23 cellular contexts compared by ENCODE assay signal in the genomic region with DNA sequence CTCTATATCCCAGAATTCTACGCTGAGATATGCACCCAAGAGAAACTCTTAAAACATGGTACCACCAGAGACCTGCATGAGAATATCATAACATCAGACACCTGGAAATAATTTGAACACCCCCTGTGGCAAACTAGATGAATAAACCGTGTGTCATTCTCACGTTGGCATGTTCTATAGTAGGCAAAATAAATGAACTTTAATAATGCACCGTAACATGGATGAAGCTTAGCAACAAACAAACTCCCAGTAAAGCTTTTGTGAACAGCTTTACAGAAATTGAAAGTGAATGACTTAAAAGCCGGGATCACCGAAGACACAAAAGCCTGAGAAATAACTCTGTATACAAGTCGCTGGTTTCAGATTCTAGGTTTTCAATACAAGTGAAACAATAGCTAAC.
DNase-seq lines count a peak whose midpoint lies in the region; ATAC-seq and TF ChIP-seq lines count a peak whose summit lies in the region.
"Had no signal": no experiment of that assay in that cellular context is flagged by ENCODE, and none has a peak within 500 bp of the region (broad histone marks: within the 10 kb centered on the region; RNA-seq: fewer than 3 reads in every experiment).

No MANE protein-coding gene starts in this region.

- H3K4me3 Mint-ChIP-seq in MCF 10A (ENCODE audit: unreplicated experiment) (no peak overlapping the region), type B pancreatic cell (peak overlapping the region; percentile 9)
- H3K4me3 Mint-ChIP-seq: natural killer cell; stimulated activated naive B cell treated with anti-CD40 and anti-IgM and Interleukin-4, amounts not matched to agents 10 μg/mL and 1 μg/mL and 100 μg/mL, for 72 hours had no signal

- no TSS peak for BruUV-seq in mammary epithelial cell (replicated peaks; lab: Mats Ljungman, UMichigan)
- no TSS peak for BruUV-seq in MCF 10A (replicated peaks; lab: Mats Ljungman, UMichigan)

- peak overlapping the region; percentile 18 for H2AFZ ChIP-seq in mammary epithelial cell (ENCODE audit: low read depth, low read length)

- ATAC-seq in HG03039 (IDR thresholded peaks at IDR 0.05; ENCODE audit: unreplicated experiment): no peak
- ATAC-seq: lower lobe of right lung; natural killer cell; psoas muscle; stimulated activated naive B cell treated with anti-CD40 and anti-IgM and Interleukin-4, amounts not matched to agents 10 μg/mL and 1 μg/mL and 100 μg/mL, for 72 hours had no signal

- dilution Hi-C loops in mammary epithelial cell (cut with HindIII; ENCODE audit: low sequenced_read_pairs): no loop called here

- H3K4me3 ChIP-seq in mammary epithelial cell (replicated peaks in 1 of 3; ENCODE audit: insufficient read depth in 1 of 3, low read depth in 2 of 3, low read length in 3 of 3): no peak overlapping the region
- H3K4me3 ChIP-seq: BLaER1 treated with 17β-estradiol and CSF1 and Interleukin-3, amounts not matched to agents 10 nM and 100 nM; colonic mucosa; lower lobe of right lung; psoas muscle; upper lobe of left lung had no signal

- H3K9ac ChIP-seq in mammary epithelial cell (ENCODE audit: insufficient read depth, low read length): no peak overlapping the region
- H3K9ac ChIP-seq: BLaER1 treated with 17β-estradiol and CSF1 and Interleukin-3, amounts not matched to agents 10 nM and 100 nM had no signal

- CTCF ChIA-PET in mammary epithelial cell (lab: Charles Lee; ENCODE audit: low non-redundant PET) (no interaction called here), MCF 10A (lab: Yijun Ruan, JAX) (no interaction called here)

- H3K4me2 ChIP-seq in mammary epithelial cell (ENCODE audit: insufficient read depth, low read depth, low read length): no peak overlapping the region
- H3K4me2 ChIP-seq: BLaER1 treated with 17β-estradiol and CSF1 and Interleukin-3, amounts not matched to agents 10 nM and 100 nM had no signal

- in situ Hi-C loops in mammary epithelial cell (cut with MboI; ENCODE audit: low sequenced_read_pairs in 2 of 2): no loop called here

- intact Hi-C loops in mammary epithelial cell (cut with micrococcal nuclease): no loop called here
- intact Hi-C loops in MCF 10A (cut with micrococcal nuclease): no loop called here

- H3K36me3 ChIP-seq in mammary epithelial cell (ENCODE audit: insufficient read depth, low read length): no peaks in the 10 kb centered on the region
- H3K36me3 ChIP-seq: BLaER1 treated with 17β-estradiol and CSF1 and Interleukin-3, amounts not matched to agents 10 nM and 100 nM; colonic mucosa; lower lobe of right lung; upper lobe of left lung had no signal

- H3K36me3 Mint-ChIP-seq in MCF 10A (ENCODE audit: insufficient read depth, unreplicated experiment) (no peaks in the 10 kb centered on the region), type B pancreatic cell (no peaks in the 10 kb centered on the region)
- H3K36me3 Mint-ChIP-seq: natural killer cell; stimulated activated naive B cell treated with anti-CD40 and anti-IgM and Interleukin-4, amounts not matched to agents 10 μg/mL and 1 μg/mL and 100 μg/mL, for 72 hours had no signal

- WGBS in mammary epithelial cell (ENCODE audit: low coverage, missing lambda C conversion rate): 78% methylated on average over 7 of the region's 7 CpGs

- no peaks in the 10 kb centered on the region for H3K9me3 ChIP-seq in mammary epithelial cell (replicated peaks; ENCODE audit: insufficient read depth, low read length)
- H3K9me3 ChIP-seq: BLaER1 treated with 17β-estradiol and CSF1 and Interleukin-3, amounts not matched to agents 10 nM and 100 nM; colonic mucosa; lower lobe of right lung; psoas muscle; upper lobe of left lung had no signal

- H3K4me1 ChIP-seq in mammary epithelial cell (ENCODE audit: insufficient read depth, low read length): peaks cover 26% of the 10 kb centered on the region
- H3K4me1 ChIP-seq: colonic mucosa, lower lobe of right lung had no signal

- no peaks in the 10 kb centered on the region for H3K79me2 ChIP-seq in mammary epithelial cell (ENCODE audit: insufficient read depth, low read length)

- H4K20me1 ChIP-seq in mammary epithelial cell (ENCODE audit: insufficient read depth, low read length): no peaks in the 10 kb centered on the region
- H4K20me1 ChIP-seq: BLaER1 treated with 17β-estradiol and CSF1 and Interleukin-3, amounts not matched to agents 10 nM and 100 nM had no signal

- TF ChIP-seq CTCF in mammary epithelial cell (conservative IDR thresholded peaks at IDR 0.05 in 1 of 2, IDR thresholded peaks at IDR 0.05 in 1 of 2; ENCODE audit: extremely low read depth in 1 of 2, insufficient read depth in 1 of 2, low read depth in 1 of 2, low read length in 2 of 2) (no peak), MCF 10A (IDR thresholded peaks at IDR 0.05; ENCODE audit: unreplicated experiment) (no peak), type B pancreatic cell (conservative IDR thresholded peaks at IDR 0.05) (no peak)

- no peak overlapping the region for H3K27ac ChIP-seq in mammary epithelial cell (ENCODE audit: insufficient read depth, low read depth, low read length)
- H3K27ac ChIP-seq: 22Rv1; BLaER1 treated with 17β-estradiol and CSF1 and Interleukin-3, amounts not matched to agents 10 nM and 100 nM; colonic mucosa; lower lobe of right lung; psoas muscle; upper lobe of left lung had no signal

- no peaks in the 10 kb centered on the region for H3K9me3 Mint-ChIP-seq in MCF 10A (ENCODE audit: unreplicated experiment)
- peaks cover 2% of the 10 kb centered on the region for H3K9me3 Mint-ChIP-seq in type B pancreatic cell

- H3K27me3 Mint-ChIP-seq in MCF 10A (ENCODE audit: insufficient read depth, unreplicated experiment) (no peaks in the 10 kb centered on the region), type B pancreatic cell (no peaks in the 10 kb centered on the region)
- H3K27me3 Mint-ChIP-seq: stimulated activated naive B cell treated with anti-CD40 and anti-IgM and Interleukin-4, amounts not matched to agents 10 μg/mL and 1 μg/mL and 100 μg/mL, for 72 hours had no signal

- no peak overlapping the region for H3K27ac Mint-ChIP-seq in MCF 10A (ENCODE audit: low read depth, unreplicated experiment)
- H3K27ac Mint-ChIP-seq in type B pancreatic cell: no peak overlapping the region
- H3K27ac Mint-ChIP-seq: natural killer cell; stimulated activated naive B cell treated with anti-CD40 and anti-IgM and Interleukin-4, amounts not matched to agents 10 μg/mL and 1 μg/mL and 100 μg/mL, for 72 hours had no signal

- POLR2A ChIA-PET in MCF 10A (lab: Yijun Ruan, JAX): interaction anchor here (0.6 kb wide), 1 partner anchor 1378 kb away, joined by 3 read pairs; no protein-coding TSS in a partner anchor

- no peak for DNase-seq in mammary epithelial cell
- no peak for DNase-seq in MCF 10A (ENCODE audit: unreplicated experiment)
- peak; percentile 40 for DNase-seq in astrocyte of the hippocampus (ENCODE audit: low read depth, low spot score)
- peak; percentile 42 for DNase-seq in iris pigment epithelial cell (ENCODE audit: low read depth)
- DNase-seq in type B pancreatic cell (ENCODE audit: extremely low spot score, unreplicated experiment): no peak
- no peak for DNase-seq in superior temporal gyrus (ENCODE audit: extremely low spot score)
- DNase-seq in stimulated activated CD4-positive, alpha-beta T cell treated with anti-CD3 and anti-CD28 coated beads, Interleukin-4, amount 100 ng/mL, for 4 hours: no peak
- DNase-seq: activated CD4-positive, alpha-beta T cell treated with anti-CD3 and anti-CD28 coated beads for 4 hours; activated effector memory CD4-positive, alpha-beta T cell treated with anti-CD3 and anti-CD28 coated beads, Interleukin-2, amount 50 U/mL, for 16 hours; colonic mucosa; DMS 273 treated with DMSO at 0.1 percent for 48 hours; glutamatergic neuron; lower lobe of right lung; natural killer cell; NCI-H187; NCI-H446; psoas muscle; stimulated activated CD4-positive, alpha-beta T cell treated with anti-CD3 and anti-CD28 coated beads, Interleukin-12 subunit alpha, Interleukin-12 subunit beta, amount 100 ng/mL, for 4 hours; stimulated activated naive B cell treated with anti-CD40 and anti-IgM and Interleukin-4, amounts not matched to agents 10 μg/mL and 1 μg/mL and 100 μg/mL, for 72 hours; upper lobe of left lung had no signal

- H3K27me3 ChIP-seq in mammary epithelial cell (ENCODE audit: insufficient read depth, low read length): no peaks in the 10 kb centered on the region
- H3K27me3 ChIP-seq: BLaER1 treated with 17β-estradiol and CSF1 and Interleukin-3, amounts not matched to agents 10 nM and 100 nM; colonic mucosa; upper lobe of left lung had no signal

- H3K4me1 Mint-ChIP-seq in MCF 10A (ENCODE audit: insufficient read depth, unreplicated experiment) (peaks cover 22% of the 10 kb centered on the region), type B pancreatic cell (ENCODE audit: unreplicated experiment) (peaks cover 32% of the 10 kb centered on the region)
- H3K4me1 Mint-ChIP-seq: natural killer cell; stimulated activated naive B cell treated with anti-CD40 and anti-IgM and Interleukin-4, amounts not matched to agents 10 μg/mL and 1 μg/mL and 100 μg/mL, for 72 hours had no signal

Comparison
In these comparisons a context has a peak if more than half of its experiments do, and no peak if none do; other contexts are left out.
1. DNase-seq: peak in astrocyte of the hippocampus (single experiment) and iris pigment epithelial cell (single experiment); none in mammary epithelial cell (single experiment), MCF 10A (single experiment), type B pancreatic cell (single experiment), superior temporal gyrus (single experiment) and stimulated activated CD4-positive, alpha-beta T cell treated with anti-CD3 and anti-CD28 coated beads, Interleukin-4, amount 100 ng/mL, for 4 hours (0 of 2).